Comparison of ENCODE assay signal across 1 cellular context in the genomic region with DNA sequence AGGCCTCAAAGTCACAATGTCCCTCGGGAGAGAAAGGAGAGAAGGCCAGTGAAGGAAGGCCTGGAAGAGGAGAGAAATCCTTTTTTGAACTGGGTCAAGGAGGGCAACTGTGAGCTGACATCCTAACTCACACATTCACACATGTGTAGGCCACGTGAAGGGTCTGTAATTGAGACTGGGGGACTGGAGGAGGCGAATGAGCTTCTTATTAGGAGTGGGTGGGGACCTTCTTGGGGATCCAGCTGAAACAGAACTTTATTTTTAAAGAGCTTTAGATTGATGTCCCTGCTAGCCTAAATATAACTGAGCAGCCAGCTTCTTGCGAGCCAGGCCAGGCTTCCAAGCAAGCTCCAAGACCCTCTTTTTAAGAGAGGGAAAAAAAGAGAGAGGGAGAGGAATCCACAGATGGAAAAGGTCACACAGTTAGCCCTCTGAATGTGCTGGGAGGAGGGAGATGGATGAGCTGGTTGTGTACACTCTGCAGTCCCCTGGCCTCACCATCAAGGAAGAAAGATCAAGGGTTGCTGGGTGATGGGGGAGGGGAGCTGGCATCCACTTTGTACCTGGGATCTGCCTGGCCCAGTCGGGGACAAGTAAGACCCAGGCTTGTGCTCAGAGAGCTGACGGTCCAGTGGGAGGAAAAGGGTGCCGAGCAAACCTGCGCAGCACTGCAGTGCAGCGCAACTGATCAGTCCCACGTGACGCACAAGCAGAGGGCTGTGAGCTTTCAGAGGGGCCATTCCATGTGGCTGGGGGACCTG.
TF ChIP-seq lines count a peak whose summit lies in the region.

No MANE protein-coding gene starts in this region.

TF ChIP-seq in SK-N-SH, 30 proteins besides CTCF, POLR2A, EP300 and RAD21 (continued from another document):
- TF ChIP-seq REST (IDR thresholded peaks at IDR 0.05; ENCODE audit: low read depth, low read length) (no peak), POLR2AphosphoS5 (IDR thresholded peaks at IDR 0.05; ENCODE audit: low read depth, low read length) (no peak)
TF ChIP-seq in SK-N-SH: peak in this region for 0.
